ENCODE assay signal across 8 cellular contexts in genomic region chr18:63321291-63321690, GRCh38. TPM values are rescaled to one million over a fixed set of nuclear protein-coding genes. Genes with fewer than 3 reads are reported as not detected.
DNase-seq lines count a peak whose midpoint lies in the region; ATAC-seq and TF ChIP-seq lines count a peak whose summit lies in the region.

No MANE protein-coding gene starts in this region.

- TF ChIP-seq POLR2A in suprapubic skin (IDR thresholded peaks at IDR 0.05), result no peak

- H3K79me2 ChIP-seq in hepatocyte, result peaks cover 3% of the 10 kb centered on the region

- H3K4me1 ChIP-seq in hepatocyte (ENCODE audit: insufficient read depth), result peaks cover 13% of the 10 kb centered on the region
- H3K4me1 ChIP-seq in suprapubic skin, result peaks cover 47% of the 10 kb centered on the region

- peaks cover 20% of the 10 kb centered on the region for H3K4me1 Mint-ChIP-seq in activated CD4-positive, alpha-beta T cell treated with anti-CD3 and anti-CD28 coated beads for 36 hours

- H3K9me3 ChIP-seq in hepatocyte (ENCODE audit: low read depth) (no peaks in the 10 kb centered on the region), suprapubic skin (no peaks in the 10 kb centered on the region)

- no peak for DNase-seq in activated CD4-positive, alpha-beta T cell treated with anti-CD3 and anti-CD28 coated beads for 36 hours
- DNase-seq in activated CD4-positive, alpha-beta T cell treated with anti-CD3 and anti-CD28 coated beads for 48 hours, result no peak
- DNase-seq in RPMI8226 (peak; percentile 14), hepatocyte (ENCODE audit: low spot score) (no peak), suprapubic skin (ENCODE audit: low spot score in 2 of 2) (no peak), mesenteric fat pad (ENCODE audit: low spot score) (no peak), DMS 273 treated with DMSO at 0.1 percent for 48 hours (lab: John Stamatoyannopoulos, UW) (no peak)
- no peak for DNase-seq in activated CD4-positive, CD25-positive, alpha-beta regulatory T cell (lab: John Stamatoyannopoulos, UW)

- H3K27ac ChIP-seq in hepatocyte (peak overlapping the region; percentile 63), suprapubic skin (peak overlapping the region; percentile 16)

- H3K27ac Mint-ChIP-seq in activated CD4-positive, alpha-beta T cell treated with anti-CD3 and anti-CD28 coated beads for 36 hours, result peak overlapping the region; percentile 95

- H3K36me3 Mint-ChIP-seq in activated CD4-positive, alpha-beta T cell treated with anti-CD3 and anti-CD28 coated beads for 36 hours (ENCODE audit: low read depth), result peaks cover 29% of the 10 kb centered on the region

- intact Hi-C loops in activated CD4-positive, alpha-beta T cell treated with anti-CD3 and anti-CD28 coated beads for 36 hours (cut with DNase I, micrococcal nuclease), result loop anchor here (5.0 to 10.0 kb wide), 2 partner anchors 116 to 606 kb away; partner anchors contain the start of gene PHLPP1 (in 1 of the 2)

- H3K4me2 ChIP-seq in hepatocyte, result peak overlapping the region; percentile 91

- no peak for TF ChIP-seq CTCF in hepatocyte (IDR thresholded peaks at IDR 0.05; ENCODE audit: poor library complexity)
- no peak for TF ChIP-seq CTCF in suprapubic skin (IDR thresholded peaks at IDR 0.05)

- no peaks in the 10 kb centered on the region for H3K27me3 Mint-ChIP-seq in activated CD4-positive, alpha-beta T cell treated with anti-CD3 and anti-CD28 coated beads for 36 hours

- peak overlapping the region; percentile 98 for H3K4me3 Mint-ChIP-seq in activated CD4-positive, alpha-beta T cell treated with anti-CD3 and anti-CD28 coated beads for 36 hours

- H4K20me1 ChIP-seq in hepatocyte (ENCODE audit: insufficient read depth, poor library complexity, severe bottlenecking), result peaks cover 7% of the 10 kb centered on the region

- H3K36me3 ChIP-seq in hepatocyte (replicated peaks; ENCODE audit: insufficient read depth, low read depth), result no peaks in the 10 kb centered on the region
- no peaks in the 10 kb centered on the region for H3K36me3 ChIP-seq in suprapubic skin

- CTCF ChIA-PET in activated CD4-positive, alpha-beta T cell treated with anti-CD3 and anti-CD28 coated beads for 36 hours (lab: Charles Lee), result interaction anchor here (1.0 to 6.8 kb wide), 5 partner anchors 9 to 305 kb away, joined by 3 to 150 read pairs (median 6); no protein-coding TSS in a partner anchor

- 78% methylated on average over 9 of the region's 9 CpGs for WGBS in hepatocyte (ENCODE audit: low lambda C conversion rate, missing lambda C conversion rate)
- WGBS in suprapubic skin, result 70% methylated on average over 9 of the region's 9 CpGs

- peak overlapping the region; percentile 22 for H3K4me3 ChIP-seq in hepatocyte
- H3K4me3 ChIP-seq in suprapubic skin, result peak overlapping the region; percentile 81

- no peak for ATAC-seq in activated CD4-positive, alpha-beta T cell treated with anti-CD3 and anti-CD28 coated beads for 36 hours

- H3K27me3 ChIP-seq in hepatocyte (peaks cover 14% of the 10 kb centered on the region), suprapubic skin (no peaks in the 10 kb centered on the region)

- POLR2A ChIA-PET in activated CD4-positive, alpha-beta T cell treated with anti-CD3 and anti-CD28 coated beads for 36 hours (lab: Charles Lee), result no interaction called here

- H3K9me2 ChIP-seq in hepatocyte (replicated peaks; ENCODE audit: insufficient read depth), result no peaks in the 10 kb centered on the region

- no peak for TF ChIP-seq EP300 in suprapubic skin (IDR thresholded peaks at IDR 0.05)

- peak overlapping the region; percentile 92 for H2AFZ ChIP-seq in hepatocyte

- no peaks in the 10 kb centered on the region for H3K9me3 Mint-ChIP-seq in activated CD4-positive, alpha-beta T cell treated with anti-CD3 and anti-CD28 coated beads for 36 hours (ENCODE audit: low read depth)

RNA-seq across cellular contexts. Expression of gene BCL2, which starts 1.7 kb away (rescaled TPM):
- total RNA-seq in activated CD4-positive, alpha-beta T cell treated with anti-CD3 and anti-CD28 coated beads for 36 hours, result 10 to 100 TPM; 66.0 to 88.9 TPM
- 9.1 and 11.4 TPM in 2 replicates for total RNA-seq in hepatocyte
- polyA plus RNA-seq in hepatocyte, result 0.80 and 1.0 TPM in 2 replicates
- total RNA-seq in suprapubic skin, result 10 to 100 TPM; 10.7 to 37.3 (median 24.2) TPM
- total RNA-seq in mesenteric fat pad, result 58.7 TPM

RNA-seq across cellular contexts. Expression of gene KDSR, which starts 45.7 kb away (rescaled TPM):
- total RNA-seq in activated CD4-positive, alpha-beta T cell treated with anti-CD3 and anti-CD28 coated beads for 36 hours, result 10 to 100 TPM; 72.6 to 78.6 TPM
- total RNA-seq in hepatocyte (26.5 and 33.6 TPM in 2 replicates), suprapubic skin (100 to 1,000 TPM in 1 of 4 donors, 10 to 100 TPM in 3; 65.4 to 115 (median 79.7) TPM), mesenteric fat pad (55.6 TPM)
- polyA plus RNA-seq in hepatocyte, result 50.7 and 55.1 TPM in 2 replicates
